Comparison of ENCODE assay signal across 1 cellular context in genomic region chr1:222618001-222618879, GRCh38.
TF ChIP-seq lines count a peak whose summit lies in the region.

A gene with protein sequence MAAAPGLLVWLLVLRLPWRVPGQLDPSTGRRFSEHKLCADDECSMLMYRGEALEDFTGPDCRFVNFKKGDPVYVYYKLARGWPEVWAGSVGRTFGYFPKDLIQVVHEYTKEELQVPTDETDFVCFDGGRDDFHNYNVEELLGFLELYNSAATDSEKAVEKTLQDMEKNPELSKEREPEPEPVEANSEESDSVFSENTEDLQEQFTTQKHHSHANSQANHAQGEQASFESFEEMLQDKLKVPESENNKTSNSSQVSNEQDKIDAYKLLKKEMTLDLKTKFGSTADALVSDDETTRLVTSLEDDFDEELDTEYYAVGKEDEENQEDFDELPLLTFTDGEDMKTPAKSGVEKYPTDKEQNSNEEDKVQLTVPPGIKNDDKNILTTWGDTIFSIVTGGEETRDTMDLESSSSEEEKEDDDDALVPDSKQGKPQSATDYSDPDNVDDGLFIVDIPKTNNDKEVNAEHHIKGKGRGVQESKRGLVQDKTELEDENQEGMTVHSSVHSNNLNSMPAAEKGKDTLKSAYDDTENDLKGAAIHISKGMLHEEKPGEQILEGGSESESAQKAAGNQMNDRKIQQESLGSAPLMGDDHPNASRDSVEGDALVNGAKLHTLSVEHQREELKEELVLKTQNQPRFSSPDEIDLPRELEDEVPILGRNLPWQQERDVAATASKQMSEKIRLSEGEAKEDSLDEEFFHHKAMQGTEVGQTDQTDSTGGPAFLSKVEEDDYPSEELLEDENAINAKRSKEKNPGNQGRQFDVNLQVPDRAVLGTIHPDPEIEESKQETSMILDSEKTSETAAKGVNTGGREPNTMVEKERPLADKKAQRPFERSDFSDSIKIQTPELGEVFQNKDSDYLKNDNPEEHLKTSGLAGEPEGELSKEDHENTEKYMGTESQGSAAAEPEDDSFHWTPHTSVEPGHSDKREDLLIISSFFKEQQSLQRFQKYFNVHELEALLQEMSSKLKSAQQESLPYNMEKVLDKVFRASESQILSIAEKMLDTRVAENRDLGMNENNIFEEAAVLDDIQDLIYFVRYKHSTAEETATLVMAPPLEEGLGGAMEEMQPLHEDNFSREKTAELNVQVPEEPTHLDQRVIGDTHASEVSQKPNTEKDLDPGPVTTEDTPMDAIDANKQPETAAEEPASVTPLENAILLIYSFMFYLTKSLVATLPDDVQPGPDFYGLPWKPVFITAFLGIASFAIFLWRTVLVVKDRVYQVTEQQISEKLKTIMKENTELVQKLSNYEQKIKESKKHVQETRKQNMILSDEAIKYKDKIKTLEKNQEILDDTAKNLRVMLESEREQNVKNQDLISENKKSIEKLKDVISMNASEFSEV (N-terminal part only) (plus strand): TSS chr1:222618097. CDS start chr1:222618111, 14 bp downstream.

TF ChIP-seq in K562, 482 proteins besides CTCF, POLR2A, EP300 and RAD21 (continued from another document and continues in another):
- TF ChIP-seq, protein P1, sequence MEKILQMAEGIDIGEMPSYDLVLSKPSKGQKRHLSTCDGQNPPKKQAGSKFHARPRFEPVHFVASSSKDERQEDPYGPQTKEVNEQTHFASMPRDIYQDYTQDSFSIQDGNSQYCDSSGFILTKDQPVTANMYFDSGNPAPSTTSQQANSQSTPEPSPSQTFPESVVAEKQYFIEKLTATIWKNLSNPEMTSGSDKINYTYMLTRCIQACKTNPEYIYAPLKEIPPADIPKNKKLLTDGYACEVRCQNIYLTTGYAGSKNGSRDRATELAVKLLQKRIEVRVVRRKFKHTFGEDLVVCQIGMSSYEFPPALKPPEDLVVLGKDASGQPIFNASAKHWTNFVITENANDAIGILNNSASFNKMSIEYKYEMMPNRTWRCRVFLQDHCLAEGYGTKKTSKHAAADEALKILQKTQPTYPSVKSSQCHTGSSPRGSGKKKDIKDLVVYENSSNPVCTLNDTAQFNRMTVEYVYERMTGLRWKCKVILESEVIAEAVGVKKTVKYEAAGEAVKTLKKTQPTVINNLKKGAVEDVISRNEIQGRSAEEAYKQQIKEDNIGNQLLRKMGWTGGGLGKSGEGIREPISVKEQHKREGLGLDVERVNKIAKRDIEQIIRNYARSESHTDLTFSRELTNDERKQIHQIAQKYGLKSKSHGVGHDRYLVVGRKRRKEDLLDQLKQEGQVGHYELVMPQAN (IDR thresholded peaks at IDR 0.05; ENCODE audit: borderline replicate concordance): no peak
- no peak for TF ChIP-seq ZNF165 (CRISPR knock-in tag; IDR thresholded peaks at IDR 0.05; ENCODE audit: borderline replicate concordance)
- no peak for TF ChIP-seq TFAM (CRISPR knock-in tag; conservative IDR thresholded peaks at IDR 0.05)
- no peak for TF ChIP-seq NFE2 (IDR thresholded peaks at IDR 0.05; ENCODE audit: low read depth)
- TF ChIP-seq RBM17 (IDR thresholded peaks at IDR 0.05; ENCODE audit: borderline replicate concordance, low read depth, low read length): no peak
- no peak for TF ChIP-seq KAT7 (CRISPR knock-in tag; IDR thresholded peaks at IDR 0.05; ENCODE audit: borderline replicate concordance)
- TF ChIP-seq ZBTB1 (CRISPR knock-in tag; IDR thresholded peaks at IDR 0.05; ENCODE audit: borderline replicate concordance, low read depth): no peak
- TF ChIP-seq MLX (CRISPR knock-in tag; conservative IDR thresholded peaks at IDR 0.05): no peak
- no peak for TF ChIP-seq ZNF347 (CRISPR knock-in tag; IDR thresholded peaks at IDR 0.05; ENCODE audit: low read depth)
- TF ChIP-seq MXD1 (CRISPR knock-in tag; IDR thresholded peaks at IDR 0.05; ENCODE audit: borderline replicate concordance, poor library complexity, severe bottlenecking): no peak
- TF ChIP-seq GATAD2B (IDR thresholded peaks at IDR 0.05; ENCODE audit: borderline replicate concordance): peak; percentile 83
- TF ChIP-seq TCF3 (CRISPR knock-in tag; IDR thresholded peaks at IDR 0.05): no peak
- TF ChIP-seq, protein P2, sequence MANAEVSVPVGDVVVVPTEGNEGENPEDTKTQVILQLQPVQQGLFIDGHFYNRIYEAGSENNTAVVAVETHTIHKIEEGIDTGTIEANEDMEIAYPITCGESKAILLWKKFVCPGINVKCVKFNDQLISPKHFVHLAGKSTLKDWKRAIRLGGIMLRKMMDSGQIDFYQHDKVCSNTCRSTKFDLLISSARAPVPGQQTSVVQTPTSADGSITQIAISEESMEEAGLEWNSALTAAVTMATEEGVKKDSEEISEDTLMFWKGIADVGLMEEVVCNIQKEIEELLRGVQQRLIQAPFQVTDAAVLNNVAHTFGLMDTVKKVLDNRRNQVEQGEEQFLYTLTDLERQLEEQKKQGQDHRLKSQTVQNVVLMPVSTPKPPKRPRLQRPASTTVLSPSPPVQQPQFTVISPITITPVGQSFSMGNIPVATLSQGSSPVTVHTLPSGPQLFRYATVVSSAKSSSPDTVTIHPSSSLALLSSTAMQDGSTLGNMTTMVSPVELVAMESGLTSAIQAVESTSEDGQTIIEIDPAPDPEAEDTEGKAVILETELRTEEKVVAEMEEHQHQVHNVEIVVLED (CRISPR knock-in tag; IDR thresholded peaks at IDR 0.05): no peak
- TF ChIP-seq ARID4B (CRISPR knock-in tag; IDR thresholded peaks at IDR 0.05): peak; percentile 70; the same call in 1 of the 2 replicates
- no peak for TF ChIP-seq SNRNP70 (optimal IDR thresholded peaks at IDR 0.05; ENCODE audit: low read depth, low read length)
- no peak for TF ChIP-seq SRSF9 (IDR thresholded peaks at IDR 0.05; ENCODE audit: borderline replicate concordance, low read depth, low read length)
- no peak for TF ChIP-seq HBP1 (CRISPR knock-in tag; IDR thresholded peaks at IDR 0.05)
- peak; percentile 50; the same call in 1 of the 2 replicates for TF ChIP-seq ZNF212 (CRISPR knock-in tag; IDR thresholded peaks at IDR 0.05)
- TF ChIP-seq ZNF518B (CRISPR knock-in tag; IDR thresholded peaks at IDR 0.05): no peak
- TF ChIP-seq, protein P3, sequence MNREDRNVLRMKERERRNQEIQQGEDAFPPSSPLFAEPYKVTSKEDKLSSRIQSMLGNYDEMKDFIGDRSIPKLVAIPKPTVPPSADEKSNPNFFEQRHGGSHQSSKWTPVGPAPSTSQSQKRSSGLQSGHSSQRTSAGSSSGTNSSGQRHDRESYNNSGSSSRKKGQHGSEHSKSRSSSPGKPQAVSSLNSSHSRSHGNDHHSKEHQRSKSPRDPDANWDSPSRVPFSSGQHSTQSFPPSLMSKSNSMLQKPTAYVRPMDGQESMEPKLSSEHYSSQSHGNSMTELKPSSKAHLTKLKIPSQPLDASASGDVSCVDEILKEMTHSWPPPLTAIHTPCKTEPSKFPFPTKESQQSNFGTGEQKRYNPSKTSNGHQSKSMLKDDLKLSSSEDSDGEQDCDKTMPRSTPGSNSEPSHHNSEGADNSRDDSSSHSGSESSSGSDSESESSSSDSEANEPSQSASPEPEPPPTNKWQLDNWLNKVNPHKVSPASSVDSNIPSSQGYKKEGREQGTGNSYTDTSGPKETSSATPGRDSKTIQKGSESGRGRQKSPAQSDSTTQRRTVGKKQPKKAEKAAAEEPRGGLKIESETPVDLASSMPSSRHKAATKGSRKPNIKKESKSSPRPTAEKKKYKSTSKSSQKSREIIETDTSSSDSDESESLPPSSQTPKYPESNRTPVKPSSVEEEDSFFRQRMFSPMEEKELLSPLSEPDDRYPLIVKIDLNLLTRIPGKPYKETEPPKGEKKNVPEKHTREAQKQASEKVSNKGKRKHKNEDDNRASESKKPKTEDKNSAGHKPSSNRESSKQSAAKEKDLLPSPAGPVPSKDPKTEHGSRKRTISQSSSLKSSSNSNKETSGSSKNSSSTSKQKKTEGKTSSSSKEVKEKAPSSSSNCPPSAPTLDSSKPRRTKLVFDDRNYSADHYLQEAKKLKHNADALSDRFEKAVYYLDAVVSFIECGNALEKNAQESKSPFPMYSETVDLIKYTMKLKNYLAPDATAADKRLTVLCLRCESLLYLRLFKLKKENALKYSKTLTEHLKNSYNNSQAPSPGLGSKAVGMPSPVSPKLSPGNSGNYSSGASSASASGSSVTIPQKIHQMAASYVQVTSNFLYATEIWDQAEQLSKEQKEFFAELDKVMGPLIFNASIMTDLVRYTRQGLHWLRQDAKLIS (CRISPR knock-in tag; IDR thresholded peaks at IDR 0.05): no peak; the same call in 1 of the 2 replicates
- TF ChIP-seq ERF (CRISPR knock-in tag; IDR thresholded peaks at IDR 0.05): no peak
- TF ChIP-seq SOX6 (IDR thresholded peaks at IDR 0.05): no peak
- no peak for TF ChIP-seq HDGF (IDR thresholded peaks at IDR 0.05)
- TF ChIP-seq RBBP5 (IDR thresholded peaks at IDR 0.05; ENCODE audit: borderline replicate concordance, insufficient read depth, low read length, poor library complexity, severe bottlenecking): peak; percentile 84
